10 cellular contexts compared by ENCODE assay signal in the genomic region with DNA sequence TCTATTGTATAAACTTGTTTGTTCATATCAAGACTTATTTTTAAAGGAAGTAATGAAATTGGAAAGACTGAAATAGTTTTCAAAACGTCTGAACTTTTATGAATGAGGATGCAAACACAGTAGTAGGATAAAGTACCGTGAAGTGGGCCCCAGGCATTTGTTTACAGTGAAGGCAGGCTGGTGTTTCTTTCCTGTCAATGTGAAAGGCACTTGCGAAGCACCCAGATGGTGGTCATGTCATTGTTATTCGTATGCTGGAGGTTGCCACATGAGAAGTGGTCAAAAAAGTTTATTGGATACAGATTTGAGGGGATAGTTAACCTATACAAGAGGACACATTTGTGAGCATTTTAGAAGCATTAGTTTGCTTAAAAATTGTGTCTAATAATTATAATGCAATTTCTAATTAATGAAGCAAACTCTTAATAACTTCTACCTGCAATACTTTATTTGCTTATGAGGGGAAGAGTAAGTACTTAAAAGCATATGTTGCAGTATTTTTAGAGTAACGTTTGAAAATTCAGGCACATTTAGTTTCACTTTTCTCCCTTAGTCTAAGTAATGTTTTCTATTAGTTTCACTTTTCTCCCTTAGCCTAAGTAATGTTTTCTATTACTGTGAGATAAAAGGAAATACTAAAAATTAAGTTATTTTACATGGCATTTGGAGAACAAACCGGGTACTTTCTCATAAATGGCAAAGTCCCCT.
DNase-seq lines count a peak whose midpoint lies in the region; ATAC-seq and TF ChIP-seq lines count a peak whose summit lies in the region.
"Had no signal": no experiment of that assay in that cellular context is flagged by ENCODE, and none has a peak within 500 bp of the region (broad histone marks: within the 10 kb centered on the region; RNA-seq: fewer than 3 reads in every experiment).

No MANE protein-coding gene starts in this region.

- peak; percentile 52 for ATAC-seq in GM21447 (IDR thresholded peaks at IDR 0.05; ENCODE audit: unreplicated experiment)
- ATAC-seq in GM19467 (IDR thresholded peaks at IDR 0.05; ENCODE audit: unreplicated experiment): no peak
- no peak for ATAC-seq in HG03520 (IDR thresholded peaks at IDR 0.05; ENCODE audit: unreplicated experiment)

- H3K27me3 Mint-ChIP-seq in activated naive CD8-positive, alpha-beta T cell treated with anti-CD3 and anti-CD28 coated beads for 36 hours: no peaks in the 10 kb centered on the region

- H3K9me3 Mint-ChIP-seq in activated naive CD8-positive, alpha-beta T cell treated with anti-CD3 and anti-CD28 coated beads for 36 hours: no peaks in the 10 kb centered on the region

- H3K36me3 Mint-ChIP-seq in activated naive CD8-positive, alpha-beta T cell treated with anti-CD3 and anti-CD28 coated beads for 36 hours: peaks cover 5% of the 10 kb centered on the region

- TF ChIP-seq CTCF in AG04449 (IDR thresholded peaks at IDR 0.05; ENCODE audit: insufficient read depth, low read length, missing control alignments) (no peak), GM10248 (IDR thresholded peaks at IDR 0.05; ENCODE audit: control extremely low read depth, extremely low read depth, low read depth, missing control alignments) (no peak)

- DNase-seq in AG04449 (ENCODE audit: low read depth, low spot score) (no peak), lung microvascular endothelial cell (ENCODE audit: low read depth in 2 of 2) (peak; percentile 59 to 62), iPS-NIHi7 (ENCODE audit: extremely low spot score) (no peak), GM10248 (ENCODE audit: extremely low spot score) (no peak)
- DNase-seq in activated naive CD8-positive, alpha-beta T cell treated with anti-CD3 and anti-CD28 coated beads for 36 hours: no peak
- DNase-seq: GF-D8, T1000 had no signal

- peak overlapping the region; percentile 53 for H3K4me3 Mint-ChIP-seq in activated naive CD8-positive, alpha-beta T cell treated with anti-CD3 and anti-CD28 coated beads for 36 hours

- H3K4me3 ChIP-seq in AG04449 (ENCODE audit: low read depth, low read length): peak overlapping the region; percentile 29

- peak overlapping the region; percentile 76 for H3K27ac Mint-ChIP-seq in activated naive CD8-positive, alpha-beta T cell treated with anti-CD3 and anti-CD28 coated beads for 36 hours

- POLR2A ChIA-PET in AG04449 (lab: Yijun Ruan, JAX) (no interaction called here), GM10248 (lab: Yijun Ruan, JAX) (no interaction called here)

- peaks cover 25% of the 10 kb centered on the region for H3K4me1 Mint-ChIP-seq in activated naive CD8-positive, alpha-beta T cell treated with anti-CD3 and anti-CD28 coated beads for 36 hours

- CTCF ChIA-PET in AG04449 (lab: Yijun Ruan, JAX): interaction anchor here (0.8 to 1.0 kb wide), 2 partner anchors 215 to 275 kb away, joined by 4 to 5 read pairs; no protein-coding TSS in a partner anchor
- CTCF ChIA-PET in GM10248 (lab: Yijun Ruan, JAX): interaction anchor here (1.0 kb wide), 1 partner anchor 31 kb away, joined by 5 read pairs; no protein-coding TSS in a partner anchor

Comparison
In these comparisons a context has a peak if more than half of its experiments do, and no peak if none do; other contexts are left out.
1. DNase-seq: peak in lung microvascular endothelial cell (2 of 2); none in AG04449 (single experiment), activated naive CD8-positive, alpha-beta T cell treated with anti-CD3 and anti-CD28 coated beads for 36 hours (single experiment), iPS-NIHi7 (single experiment) and GM10248 (single experiment).